ENCODE assay signal across 13 cellular contexts in the genomic region with DNA sequence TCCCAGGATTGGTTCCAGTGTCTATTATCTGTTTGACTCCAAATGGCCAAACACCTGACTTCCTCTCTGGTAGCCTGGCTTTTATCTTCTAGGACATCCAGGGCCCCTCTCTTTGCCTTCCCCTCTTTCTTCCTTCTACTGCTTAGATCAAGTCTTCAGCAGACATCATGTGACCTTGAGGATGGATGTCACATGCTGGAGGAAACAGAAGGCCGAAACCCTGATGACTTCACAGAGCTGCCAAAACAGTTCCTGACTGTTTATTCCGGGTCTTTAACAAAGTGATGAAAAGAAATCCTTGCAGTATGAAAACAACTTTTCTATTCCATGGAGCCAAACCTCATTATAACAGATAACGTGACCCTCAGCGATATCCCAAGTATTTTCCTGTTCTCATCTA. TPM values are rescaled to one million over a fixed set of nuclear protein-coding genes. Genes with fewer than 3 reads are reported as not detected.
A peak's percentile ranks its signal among the peaks of the same experiment; 100 is the strongest.
DNase-seq lines count a peak whose midpoint lies in the region; ATAC-seq and TF ChIP-seq lines count a peak whose summit lies in the region.
"Had no signal": no experiment of that assay in that cellular context is flagged by ENCODE, and none has a peak within 500 bp of the region (broad histone marks: within the 10 kb centered on the region; RNA-seq: fewer than 3 reads in every experiment).

No MANE protein-coding gene starts in this region.

- TF ChIP-seq CTCF in colonic mucosa (IDR thresholded peaks at IDR 0.05) (no peak), upper lobe of left lung (IDR thresholded peaks at IDR 0.05) (no peak)

- H3K36me3 Mint-ChIP-seq in activated naive CD4-positive, alpha-beta T cell treated with anti-CD3 and anti-CD28 coated beads, Interleukin-2, amount 10 ng/mL, durations not matched to agents 7 days and 5 days: no peaks in the 10 kb centered on the region
- H3K36me3 Mint-ChIP-seq: activated naive CD8-positive, alpha-beta T cell treated with anti-CD3 and anti-CD28 coated beads, Interleukin-2, amount 10 ng/mL, durations not matched to agents 7 days and 5 days had no signal

- TF ChIP-seq EP300 in upper lobe of left lung (IDR thresholded peaks at IDR 0.05): no peak

- H3K4me1 ChIP-seq in colonic mucosa (peaks cover 5% of the 10 kb centered on the region), upper lobe of left lung (peaks cover 14 to 41% (median 31%) of the 10 kb centered on the region in 4 donors)

- peak overlapping the region; percentile 47 for H3K27ac Mint-ChIP-seq in activated naive CD4-positive, alpha-beta T cell treated with anti-CD3 and anti-CD28 coated beads, Interleukin-2, amount 10 ng/mL, durations not matched to agents 7 days and 5 days

- peak overlapping the region in 1 of 2 donors; percentile 9 for H3K9ac ChIP-seq in colonic mucosa (ENCODE audit: low read depth in 2 of 2, low read length in 2 of 2)

- peaks cover 24% of the 10 kb centered on the region for H3K4me1 Mint-ChIP-seq in activated naive CD4-positive, alpha-beta T cell treated with anti-CD3 and anti-CD28 coated beads, Interleukin-2, amount 10 ng/mL, durations not matched to agents 7 days and 5 days

- no peak for DNase-seq in activated naive CD4-positive, alpha-beta T cell treated with anti-CD3 and anti-CD28 coated beads, Interleukin-2, amount 10 ng/mL, durations not matched to agents 7 days and 5 days
- no peak for DNase-seq in activated naive CD4-positive, alpha-beta T cell treated with anti-CD3 and anti-CD28 coated beads, Interleukin-2, amount 50 U/mL, for 16 hours
- DNase-seq in colonic mucosa (peak; percentile 24), lung microvascular endothelial cell (ENCODE audit: low read depth in 2 of 2) (peak; percentile 48 to 78), upper lobe of left lung (peak in 1 of 2 donors; percentile 31), KBM-7 (no peak), SIG-M5 treated with dmso at 0.1 percent for 504 hours (lab: John Stamatoyannopoulos, UW; ENCODE audit: unreplicated experiment) (no peak)
- DNase-seq: activated naive CD8-positive, alpha-beta T cell treated with anti-CD3 and anti-CD28 coated beads, Interleukin-2, amount 10 ng/mL, durations not matched to agents 7 days and 5 days; glutamatergic neuron; left colon; SHP77 treated with DMSO at 0.1 percent for 48 hours had no signal

- H3K27me3 Mint-ChIP-seq in activated naive CD4-positive, alpha-beta T cell treated with anti-CD3 and anti-CD28 coated beads, Interleukin-2, amount 10 ng/mL, durations not matched to agents 7 days and 5 days: no peaks in the 10 kb centered on the region
- H3K27me3 Mint-ChIP-seq: activated naive CD8-positive, alpha-beta T cell treated with anti-CD3 and anti-CD28 coated beads, Interleukin-2, amount 10 ng/mL, durations not matched to agents 7 days and 5 days had no signal

- H3K4me3 ChIP-seq in colonic mucosa (no peak overlapping the region), upper lobe of left lung (no peak overlapping the region)
- H3K4me3 ChIP-seq: tibial artery had no signal

- H3K36me3 ChIP-seq in colonic mucosa (no peaks in the 10 kb centered on the region), upper lobe of left lung (no peaks in the 10 kb centered on the region)

- H3K27ac ChIP-seq in colonic mucosa: peak overlapping the region; percentile 12
- peak overlapping the region; percentile 5 to 86 (median 42) for H3K27ac ChIP-seq in upper lobe of left lung
- H3K27ac ChIP-seq: tibial artery had no signal

- no peaks in the 10 kb centered on the region for H3K9me3 Mint-ChIP-seq in activated naive CD4-positive, alpha-beta T cell treated with anti-CD3 and anti-CD28 coated beads, Interleukin-2, amount 10 ng/mL, durations not matched to agents 7 days and 5 days
- H3K9me3 Mint-ChIP-seq: activated naive CD8-positive, alpha-beta T cell treated with anti-CD3 and anti-CD28 coated beads, Interleukin-2, amount 10 ng/mL, durations not matched to agents 7 days and 5 days had no signal

- in situ Hi-C loops in KBM-7 (cut with MboI; ENCODE audit: low pct_unique_long_range_greater_than_20kb, low sequenced_read_pairs): no loop called here

- intact Hi-C loops in colonic mucosa (cut with DNase I): loop anchor here (5.0 kb wide), 1 partner anchor 342 kb away; no protein-coding TSS in a partner anchor

- H3K9me3 ChIP-seq in colonic mucosa (no peaks in the 10 kb centered on the region), upper lobe of left lung (no peaks in the 10 kb centered on the region)
- H3K9me3 ChIP-seq: tibial artery had no signal

- ATAC-seq in upper lobe of left lung (ENCODE audit: low FRiP score in 2 of 2) (peak in 1 of 2 donors; percentile 21), HG03571 (IDR thresholded peaks at IDR 0.05; ENCODE audit: unreplicated experiment) (no peak)
- ATAC-seq: left colon had no signal

- CTCF ChIA-PET in activated naive CD4-positive, alpha-beta T cell treated with anti-CD3 and anti-CD28 coated beads, Interleukin-2, amount 10 ng/mL, durations not matched to agents 7 days and 5 days (lab: Charles Lee): interaction anchor here (0.6 to 4.7 kb wide), 10 partner anchors 20 to 466 kb away, joined by 3 to 29 read pairs (median 8); no protein-coding TSS in a partner anchor

- peak in 1 of 4 donors; percentile 5 for TF ChIP-seq POLR2A in upper lobe of left lung (IDR thresholded peaks at IDR 0.05)

- no peak overlapping the region for H3K4me3 Mint-ChIP-seq in activated naive CD4-positive, alpha-beta T cell treated with anti-CD3 and anti-CD28 coated beads, Interleukin-2, amount 10 ng/mL, durations not matched to agents 7 days and 5 days
- H3K4me3 Mint-ChIP-seq: activated naive CD8-positive, alpha-beta T cell treated with anti-CD3 and anti-CD28 coated beads, Interleukin-2, amount 10 ng/mL, durations not matched to agents 7 days and 5 days had no signal

- H3K27me3 ChIP-seq in colonic mucosa (no peaks in the 10 kb centered on the region), upper lobe of left lung (no peaks in the 10 kb centered on the region)
- H3K27me3 ChIP-seq: tibial artery had no signal

- WGBS in upper lobe of left lung, 2 donors: 29 to 34% methylated on average over 4 of the region's 4 CpGs

RNA-seq across cellular contexts. Expression of gene WDR26, which starts 24.5 kb away (rescaled TPM):
- total RNA-seq in colonic mucosa (10 to 100 TPM; 53.5 to 78.4 TPM), lung microvascular endothelial cell (51.4 and 61.7 TPM in 2 replicates), upper lobe of left lung (100 to 1,000 TPM in 3 of 6 donors, 10 to 100 TPM in 3; 75.8 to 145 (median 91.2) TPM)

Comparison
In these comparisons a context has a peak if more than half of its experiments do, and no peak if none do; other contexts are left out.
1. DNase-seq: peak in colonic mucosa (single experiment) and lung microvascular endothelial cell (2 of 2); none in activated naive CD4-positive, alpha-beta T cell treated with anti-CD3 and anti-CD28 coated beads, Interleukin-2, amount 10 ng/mL, durations not matched to agents 7 days and 5 days (single experiment), activated naive CD4-positive, alpha-beta T cell treated with anti-CD3 and anti-CD28 coated beads, Interleukin-2, amount 50 U/mL, for 16 hours (single experiment), KBM-7 (single experiment) and SIG-M5 treated with dmso at 0.1 percent for 504 hours (single experiment).